ENCODE assay signal across 1 cellular context in the genomic region with DNA sequence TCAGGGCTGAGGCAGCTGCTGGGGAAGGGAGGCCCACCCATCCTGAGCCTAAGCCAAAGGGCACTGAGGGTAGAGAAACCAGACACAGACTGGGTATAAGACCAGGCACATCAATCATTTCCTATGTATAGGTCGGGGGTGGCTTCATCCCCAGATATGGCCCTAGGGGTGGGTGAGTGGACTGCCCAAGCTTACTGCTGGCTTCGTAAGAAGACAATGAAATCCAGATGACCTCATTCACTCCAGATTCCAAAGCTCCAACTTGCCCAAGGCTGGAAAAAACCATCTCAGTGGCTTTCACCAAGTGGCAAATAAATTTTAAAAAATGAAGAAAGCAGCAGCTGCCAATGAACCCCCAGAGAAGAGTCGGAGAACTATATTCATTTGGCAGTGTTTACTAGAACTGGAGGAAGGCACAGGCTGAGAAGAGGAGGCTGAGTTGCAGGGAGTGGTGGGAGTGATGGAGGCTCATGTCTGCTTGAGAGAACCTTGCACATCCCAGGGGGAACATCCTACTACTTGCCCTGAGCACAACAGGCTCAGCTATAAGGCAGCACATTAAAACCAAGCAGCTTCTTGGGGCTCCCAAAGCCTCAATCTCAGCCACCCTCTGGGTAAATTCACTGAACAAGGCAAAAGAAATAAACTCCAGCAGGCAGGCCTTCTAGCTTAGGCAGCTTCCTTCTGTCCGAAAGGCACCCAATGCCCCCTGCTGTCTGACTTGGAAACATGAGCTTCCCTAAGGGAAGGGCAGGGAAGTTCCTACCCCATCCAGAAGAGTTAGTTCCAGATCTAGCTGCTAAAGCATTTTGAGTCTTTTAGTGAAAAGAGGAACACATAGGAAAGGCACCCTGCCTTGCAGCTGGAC.
TF ChIP-seq lines count a peak whose summit lies in the region.

No MANE protein-coding gene starts in this region.

TF ChIP-seq in HepG2, 621 proteins besides CTCF, POLR2A, EP300 and RAD21:
- TF ChIP-seq ZNF777 (CRISPR knock-in tag; IDR thresholded peaks at IDR 0.05) (no peak), STAG1 (CRISPR knock-in tag; IDR thresholded peaks at IDR 0.05) (peak; percentile 67), TRIM24 (CRISPR knock-in tag; IDR thresholded peaks at IDR 0.05) (no peak), SRSF9 (IDR thresholded peaks at IDR 0.05; ENCODE audit: borderline replicate concordance, insufficient read depth, low read depth, low read length, poor library complexity, severe bottlenecking) (no peak), SMC3 (IDR thresholded peaks at IDR 0.05; ENCODE audit: low read length) (peak; percentile 73), ZNF841 (CRISPR knock-in tag; IDR thresholded peaks at IDR 0.05; ENCODE audit: borderline replicate concordance) (no peak), HNRNPUL1 (IDR thresholded peaks at IDR 0.05; ENCODE audit: low read depth, low read length) (no peak), ZNF460 (CRISPR knock-in tag; IDR thresholded peaks at IDR 0.05; ENCODE audit: borderline replicate concordance) (no peak)
